11 cellular contexts compared by ENCODE assay signal in genomic region chr7:47792521-47793121, GRCh38.
DNase-seq lines count a peak whose midpoint lies in the region; ATAC-seq and TF ChIP-seq lines count a peak whose summit lies in the region.
"Had no signal": no experiment of that assay in that cellular context is flagged by ENCODE, and none has a peak within 500 bp of the region (broad histone marks: within the 10 kb centered on the region; RNA-seq: fewer than 3 reads in every experiment).

No MANE protein-coding gene starts in this region.

- H3K27me3 Mint-ChIP-seq in activated T-cell treated with anti-CD3 and anti-CD28 coated beads, Interleukin-2, amount 50 U/mL, for 4 hours (ENCODE audit: low read depth), result no peaks in the 10 kb centered on the region

- no peaks in the 10 kb centered on the region for H3K4me1 Mint-ChIP-seq in activated T-cell treated with anti-CD3 and anti-CD28 coated beads, Interleukin-2, amount 50 U/mL, for 4 hours (ENCODE audit: low read depth)
- H3K4me1 Mint-ChIP-seq: CD4-positive, alpha-beta memory T cell had no signal

- H3K27ac ChIP-seq in heart left ventricle (no peak overlapping the region), right cardiac atrium (ENCODE audit: low read length) (no peak overlapping the region)

- no peaks in the 10 kb centered on the region for H3K27me3 ChIP-seq in heart left ventricle
- no peaks in the 10 kb centered on the region for H3K27me3 ChIP-seq in right cardiac atrium (ENCODE audit: control insufficient read depth, insufficient read depth)

- TF ChIP-seq CTCF in heart left ventricle (IDR thresholded peaks at IDR 0.05), result peak; percentile 19 to 61 (median 52)

- no peaks in the 10 kb centered on the region for H3K36me3 Mint-ChIP-seq in activated T-cell treated with anti-CD3 and anti-CD28 coated beads, Interleukin-2, amount 50 U/mL, for 4 hours (ENCODE audit: insufficient read depth)
- H3K36me3 Mint-ChIP-seq: CD4-positive, alpha-beta memory T cell had no signal

- intact Hi-C loops in heart left ventricle (cut with DNase I), result loop anchor here in 1 of 10 donors (5.0 to 10.0 kb wide), 2 partner anchors 175 to 312 kb away; no protein-coding TSS in a partner anchor
- intact Hi-C loops in right cardiac atrium (cut with DNase I), result no loop called here
- intact Hi-C loops in left cardiac atrium (cut with DNase I), result no loop called here

- TF ChIP-seq POLR2A in heart left ventricle (IDR thresholded peaks at IDR 0.05), result no peak

- H3K9me3 ChIP-seq in heart left ventricle (no peaks in the 10 kb centered on the region), right cardiac atrium (ENCODE audit: control insufficient read depth, low read length) (no peaks in the 10 kb centered on the region)

- H3K9me3 Mint-ChIP-seq in activated T-cell treated with anti-CD3 and anti-CD28 coated beads, Interleukin-2, amount 50 U/mL, for 4 hours, result no peaks in the 10 kb centered on the region

- 61 to 68% (median 65%) methylated on average over 3 of the region's 3 CpGs for WGBS in heart left ventricle, 4 donors
- 62% methylated on average over 3 of the region's 3 CpGs for WGBS in right cardiac atrium

- H3K4me1 ChIP-seq in heart left ventricle, result no peaks in the 10 kb centered on the region
- H3K4me1 ChIP-seq in right cardiac atrium (ENCODE audit: control insufficient read depth, insufficient read depth, low read length), result no peaks in the 10 kb centered on the region

- ATAC-seq in heart left ventricle (peak in 1 of 4 donors; percentile 54), right cardiac atrium (no peak), SK-N-SH treated with all-trans-retinoic acid at 6 μM for 48 hours (peak; percentile 79), left cardiac atrium (peak; percentile 49 to 63), GM19328 (IDR thresholded peaks at IDR 0.05; ENCODE audit: unreplicated experiment) (no peak)
- no peak for ATAC-seq in activated T-cell treated with anti-CD3 and anti-CD28 coated beads, Interleukin-2, amount 50 U/mL, for 4 hours

- H3K4me3 ChIP-seq in heart left ventricle, result no peak overlapping the region
- no peak overlapping the region for H3K4me3 ChIP-seq in right cardiac atrium (ENCODE audit: low read length)

- DNase-seq in heart left ventricle (no peak), right cardiac atrium (no peak), left cardiac atrium (no peak), ureter (ENCODE audit: low spot score) (peak; percentile 3), activated gamma-delta T cell treated with Interleukin-2 at 50 U/mL for 16 hours (no peak)
- no peak for DNase-seq in activated T-cell treated with anti-CD3 and anti-CD28 coated beads, Interleukin-2, amount 50 U/mL, for 4 hours
- DNase-seq: activated naive CD4-positive, alpha-beta T cell treated with Interleukin-2 at 50 U/mL for 16 hours; CD4-positive, alpha-beta memory T cell; NCI-H1417 treated with DMSO at 0.1 percent for 48 hours had no signal

- no peak overlapping the region for H3K4me3 Mint-ChIP-seq in activated T-cell treated with anti-CD3 and anti-CD28 coated beads, Interleukin-2, amount 50 U/mL, for 4 hours
- H3K4me3 Mint-ChIP-seq: CD4-positive, alpha-beta memory T cell had no signal

- peaks cover 0 to 7% (median 0%) of the 10 kb centered on the region in 9 donors for H3K36me3 ChIP-seq in heart left ventricle

TF ChIP-seq in SK-N-SH treated with all-trans-retinoic acid at 6 μM for 48 hours, 23 proteins besides CTCF, POLR2A, EP300 and RAD21:
- TF ChIP-seq SNAI2 (CRISPR knock-in tag; IDR thresholded peaks at IDR 0.05) (peak; percentile 68; the same call in 1 of the 2 replicates), POU6F1 (CRISPR knock-in tag; IDR thresholded peaks at IDR 0.05; ENCODE audit: borderline replicate concordance, low read depth) (0 out of 2 replicates have a peak, but pooled peaks have one; percentile 41), ISL1 (CRISPR knock-in tag; IDR thresholded peaks at IDR 0.05) (peak; percentile 76), ZFP30 (CRISPR knock-in tag; IDR thresholded peaks at IDR 0.05) (no peak)
TF ChIP-seq in SK-N-SH treated with all-trans-retinoic acid at 6 μM for 48 hours: peak in this region for 3.

Comparison
In these comparisons a context has a peak if more than half of its experiments do, and no peak if none do; other contexts are left out.
1. ATAC-seq: peak in SK-N-SH treated with all-trans-retinoic acid at 6 μM for 48 hours (single experiment) and left cardiac atrium (2 of 2); none in right cardiac atrium (0 of 2), GM19328 (single experiment) and activated T-cell treated with anti-CD3 and anti-CD28 coated beads, Interleukin-2, amount 50 U/mL, for 4 hours (0 of 2).